In genomic region chr4:76947369-76947768, GRCh38 we compare ENCODE assay signal across 12 cellular contexts. TPM values are rescaled to one million over a fixed set of nuclear protein-coding genes. Genes with fewer than 3 reads are reported as not detected.
A peak's percentile ranks its signal among the peaks of the same experiment; 100 is the strongest.
DNase-seq lines count a peak whose midpoint lies in the region; ATAC-seq and TF ChIP-seq lines count a peak whose summit lies in the region.
"Had no signal": no experiment of that assay in that cellular context is flagged by ENCODE, and none has a peak within 500 bp of the region (broad histone marks: within the 10 kb centered on the region; RNA-seq: fewer than 3 reads in every experiment).

No MANE protein-coding gene starts in this region.

- peak overlapping the region; percentile 93 for H3K4me3 Mint-ChIP-seq in nephron progenitor cell

- H3K79me2 ChIP-seq in PC-3 (ENCODE audit: low read length), result peaks cover 49% of the 10 kb centered on the region

- H2AFZ ChIP-seq in PC-3 (ENCODE audit: low read length), result no peak overlapping the region

- POLR2A ChIA-PET in PC-3 (lab: Charles Lee; ENCODE audit: unreplicated experiment), result no interaction called here

- peaks cover 56% of the 10 kb centered on the region for H3K4me1 Mint-ChIP-seq in nephron progenitor cell

- DNase-seq in CMK (ENCODE audit: low read depth) (peak; percentile 39), PC-3 (no peak), dorsolateral prefrontal cortex (no peak), nephron progenitor cell (no peak), germinal center (ENCODE audit: low spot score) (no peak), AG08395 (ENCODE audit: low spot score) (no peak), NCI-H1105 (lab: John Stamatoyannopoulos, UW) (no peak)
- DNase-seq: activated CD8-positive, alpha-beta memory T cell treated with anti-CD3 and anti-CD28 coated beads for 24 hours had no signal

- H3K27ac Mint-ChIP-seq in nephron progenitor cell, result no peak overlapping the region

- CTCF ChIA-PET in PC-3 (lab: Charles Lee), result no interaction called here

- TF ChIP-seq CTCF in PC-3 (conservative IDR thresholded peaks at IDR 0.05; ENCODE audit: low read depth, low read length) (no peak), dorsolateral prefrontal cortex (IDR thresholded peaks at IDR 0.05 in 54 of 56, conservative IDR thresholded peaks at IDR 0.05 in 2 of 56; ENCODE audit: low read depth in 1 of 56, partially characterized antibody in 56 of 56) (no peak), nephron progenitor cell (IDR thresholded peaks at IDR 0.05) (no peak)

- H3K27me3 ChIP-seq in PC-3 (ENCODE audit: low read length) (no peaks in the 10 kb centered on the region), dorsolateral prefrontal cortex (no peaks in the 10 kb centered on the region)

- H3K36me3 Mint-ChIP-seq in nephron progenitor cell (ENCODE audit: low read depth), result peaks cover 69% of the 10 kb centered on the region

- H3K27ac ChIP-seq in PC-3 (ENCODE audit: low read length) (no peak overlapping the region), dorsolateral prefrontal cortex (peak overlapping the region in 23 of 59 donors; percentile 2 to 97 (median 38))

- intact Hi-C loops in PC-3 (cut with micrococcal nuclease), result loop anchor here (10.0 kb wide), 1 partner anchor 163 kb away; no protein-coding TSS in a partner anchor
- intact Hi-C loops in dorsolateral prefrontal cortex (cut with DNase I), result loop anchor here (5.0 to 10.0 kb wide), 5 partner anchors 95 to 433 kb away; partner anchors contain the start of gene CCNG2 (in 1 of the 2)

- H3K9me3 Mint-ChIP-seq in nephron progenitor cell, result peaks cover 46% of the 10 kb centered on the region

- no peak overlapping the region for H3K9ac ChIP-seq in PC-3 (ENCODE audit: low read length)

- no peaks in the 10 kb centered on the region for H3F3A ChIP-seq in PC-3 (ENCODE audit: low read length, unreplicated experiment)

- peak overlapping the region; percentile 11; the same call in 1 of the 2 replicates for H3K4me2 ChIP-seq in PC-3 (ENCODE audit: low read length)

- no peaks in the 10 kb centered on the region for H3K9me3 ChIP-seq in PC-3 (ENCODE audit: low read length)

- no TSS peak for BruUV-seq in PC-3 (replicated peaks; lab: Mats Ljungman, UMichigan)

- H3K36me3 ChIP-seq in PC-3 (ENCODE audit: low read depth, low read length), result no peaks in the 10 kb centered on the region

- H3K4me1 ChIP-seq in PC-3 (ENCODE audit: insufficient read depth, low read length), result peaks cover 17% of the 10 kb centered on the region

- H3K27me3 Mint-ChIP-seq in nephron progenitor cell (ENCODE audit: low read depth, poor library complexity), result no peaks in the 10 kb centered on the region

- H4K20me1 ChIP-seq in PC-3 (ENCODE audit: low read length), result 0 out of 2 replicates have a peak, but pooled peaks cover 7% of the 10 kb centered on the region

- H3K4me3 ChIP-seq in PC-3 (ENCODE audit: low read length) (no peak overlapping the region), dorsolateral prefrontal cortex (peak overlapping the region in 31 of 59 donors; percentile 0 to 95 (median 84))

- ATAC-seq in PC-3, result no peak
- ATAC-seq in HG02870 (IDR thresholded peaks at IDR 0.05; ENCODE audit: unreplicated experiment), result no peak
- ATAC-seq: right cardiac atrium had no signal

- H3K9me2 ChIP-seq in PC-3 (replicated peaks; ENCODE audit: low read length), result no peaks in the 10 kb centered on the region

RNA-seq across cellular contexts. Expression of gene SEPTIN11, which starts 2.2 kb away (rescaled TPM):
- total RNA-seq in PC-3 (2014; rRNA removed), result 39.0 and 46.0 TPM in 2 replicates
- total RNA-seq in dorsolateral prefrontal cortex, result 100 to 1,000 TPM; 109 to 284 (median 200) TPM

RNA-seq across cellular contexts. Expression of gene SOWAHB, which starts 49.4 kb away (rescaled TPM):
- total RNA-seq in PC-3 (2014; rRNA removed) (4.8 and 6.3 TPM in 2 replicates), dorsolateral prefrontal cortex (10 to 100 TPM in 66 of 120 experiments, 1 to 10 TPM in 54; 3.1 to 18.0 (median 10.3) TPM)
- total RNA-seq: myocyte; right cardiac atrium; T-helper 2 cell treated with Interferon-gamma antibody and Interleukin-4, amounts not matched to agents 100 ng/mL and 5 ng/mL, for 36 hours had no signal
